ENCODE assay signal across 1 cellular context in the genomic region with DNA sequence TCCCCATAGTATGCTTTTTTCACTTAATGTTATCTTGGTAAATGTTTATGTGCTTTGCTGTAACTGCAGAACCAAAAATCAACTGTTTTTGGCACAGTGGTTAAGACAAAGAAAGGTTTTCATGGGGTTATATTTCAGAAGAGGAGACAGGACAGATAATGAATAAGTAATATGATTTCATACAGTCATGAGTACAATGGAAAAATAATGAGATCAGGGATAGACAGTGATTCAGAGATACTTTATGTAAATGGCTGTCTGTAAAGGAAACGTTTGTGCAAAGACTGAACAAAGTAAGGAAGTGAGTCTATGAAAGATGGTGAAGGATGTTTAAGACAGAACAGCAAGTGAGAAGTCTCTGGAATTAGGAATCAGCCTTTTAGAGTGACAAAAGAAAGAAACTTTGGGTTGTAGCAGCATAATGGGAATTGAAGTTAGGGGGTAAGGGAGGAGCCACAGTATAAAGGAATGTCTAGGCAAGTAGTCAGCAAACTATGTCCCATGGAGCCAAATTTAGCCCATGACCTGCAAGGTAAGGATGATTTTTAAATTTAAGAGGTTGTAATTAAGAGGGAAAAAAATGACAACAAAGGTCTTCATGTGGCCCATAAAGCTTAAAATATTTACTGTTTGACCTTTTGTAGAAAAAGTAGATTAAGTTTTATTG.
TF ChIP-seq lines count a peak whose summit lies in the region.

No MANE protein-coding gene starts in this region.

TF ChIP-seq in A549, 52 proteins besides CTCF, POLR2A, EP300 and RAD21 (continued from another document):
- TF ChIP-seq, protein P1, sequence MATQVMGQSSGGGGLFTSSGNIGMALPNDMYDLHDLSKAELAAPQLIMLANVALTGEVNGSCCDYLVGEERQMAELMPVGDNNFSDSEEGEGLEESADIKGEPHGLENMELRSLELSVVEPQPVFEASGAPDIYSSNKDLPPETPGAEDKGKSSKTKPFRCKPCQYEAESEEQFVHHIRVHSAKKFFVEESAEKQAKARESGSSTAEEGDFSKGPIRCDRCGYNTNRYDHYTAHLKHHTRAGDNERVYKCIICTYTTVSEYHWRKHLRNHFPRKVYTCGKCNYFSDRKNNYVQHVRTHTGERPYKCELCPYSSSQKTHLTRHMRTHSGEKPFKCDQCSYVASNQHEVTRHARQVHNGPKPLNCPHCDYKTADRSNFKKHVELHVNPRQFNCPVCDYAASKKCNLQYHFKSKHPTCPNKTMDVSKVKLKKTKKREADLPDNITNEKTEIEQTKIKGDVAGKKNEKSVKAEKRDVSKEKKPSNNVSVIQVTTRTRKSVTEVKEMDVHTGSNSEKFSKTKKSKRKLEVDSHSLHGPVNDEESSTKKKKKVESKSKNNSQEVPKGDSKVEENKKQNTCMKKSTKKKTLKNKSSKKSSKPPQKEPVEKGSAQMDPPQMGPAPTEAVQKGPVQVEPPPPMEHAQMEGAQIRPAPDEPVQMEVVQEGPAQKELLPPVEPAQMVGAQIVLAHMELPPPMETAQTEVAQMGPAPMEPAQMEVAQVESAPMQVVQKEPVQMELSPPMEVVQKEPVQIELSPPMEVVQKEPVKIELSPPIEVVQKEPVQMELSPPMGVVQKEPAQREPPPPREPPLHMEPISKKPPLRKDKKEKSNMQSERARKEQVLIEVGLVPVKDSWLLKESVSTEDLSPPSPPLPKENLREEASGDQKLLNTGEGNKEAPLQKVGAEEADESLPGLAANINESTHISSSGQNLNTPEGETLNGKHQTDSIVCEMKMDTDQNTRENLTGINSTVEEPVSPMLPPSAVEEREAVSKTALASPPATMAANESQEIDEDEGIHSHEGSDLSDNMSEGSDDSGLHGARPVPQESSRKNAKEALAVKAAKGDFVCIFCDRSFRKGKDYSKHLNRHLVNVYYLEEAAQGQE (IDR thresholded peaks at IDR 0.05), result no peak
